Comparison of ENCODE assay signal across 12 cellular contexts in genomic region chr7:46015107-46015868, GRCh38.
DNase-seq lines count a peak whose midpoint lies in the region; ATAC-seq and TF ChIP-seq lines count a peak whose summit lies in the region.
"Had no signal": no experiment of that assay in that cellular context is flagged by ENCODE, and none has a peak within 500 bp of the region (broad histone marks: within the 10 kb centered on the region; RNA-seq: fewer than 3 reads in every experiment).

No MANE protein-coding gene starts in this region.

- H3K9me3 ChIP-seq in Peyer's patch (no peaks in the 10 kb centered on the region), heart right ventricle (peaks cover 0 to 12% (median 0%) of the 10 kb centered on the region in 11 donors)
- H3K9me3 ChIP-seq: thoracic aorta had no signal

- H3K36me3 Mint-ChIP-seq in neural crest cell (ENCODE audit: low read depth) = peaks cover 9% of the 10 kb centered on the region
- H3K36me3 Mint-ChIP-seq in activated T-helper 17 cell treated with anti-CD3 and anti-CD28 coated beads, Interleukin-2, amount 50 U/mL, for 72 hours (ENCODE audit: low read depth) = no peaks in the 10 kb centered on the region

- H3K27ac Mint-ChIP-seq in neural crest cell (ENCODE audit: unreplicated experiment) = no peak overlapping the region
- no peak overlapping the region for H3K27ac Mint-ChIP-seq in activated T-helper 17 cell treated with anti-CD3 and anti-CD28 coated beads, Interleukin-2, amount 50 U/mL, for 72 hours

- peaks cover 2% of the 10 kb centered on the region for H3K27me3 Mint-ChIP-seq in neural crest cell (ENCODE audit: low read depth)
- peaks cover 3% of the 10 kb centered on the region for H3K27me3 Mint-ChIP-seq in activated T-helper 17 cell treated with anti-CD3 and anti-CD28 coated beads, Interleukin-2, amount 50 U/mL, for 72 hours

- H3K4me1 ChIP-seq in Peyer's patch (no peaks in the 10 kb centered on the region), heart right ventricle (peaks cover 0 to 12% (median 9%) of the 10 kb centered on the region in 9 donors)

- H3K9me3 Mint-ChIP-seq in neural crest cell = peaks cover 14% of the 10 kb centered on the region
- peaks cover 13% of the 10 kb centered on the region for H3K9me3 Mint-ChIP-seq in activated T-helper 17 cell treated with anti-CD3 and anti-CD28 coated beads, Interleukin-2, amount 50 U/mL, for 72 hours

- intact Hi-C loops in heart right ventricle (cut with DNase I) = no loop called here

- no peak overlapping the region for H3K4me3 ChIP-seq in Peyer's patch
- no peak overlapping the region for H3K4me3 ChIP-seq in heart right ventricle
- H3K4me3 ChIP-seq: thoracic aorta had no signal

- TF ChIP-seq CTCF in Peyer's patch (IDR thresholded peaks at IDR 0.05) (no peak), heart right ventricle (IDR thresholded peaks at IDR 0.05) (no peak), neural crest cell (conservative IDR thresholded peaks at IDR 0.05) (no peak), GM13977 (IDR thresholded peaks at IDR 0.05; ENCODE audit: extremely low read depth, insufficient read depth, missing control alignments) (no peak)

- in situ Hi-C loops in GM13977 (cut with MboI; ENCODE audit: low pct_unique_long_range_greater_than_20kb, low sequenced_read_pairs, unreplicated experiment) = no loop called here

- WGBS in heart right ventricle, 2 donors = 35 to 43% methylated on average over 13 of the region's 13 CpGs

- no peak for TF ChIP-seq POLR2A in Peyer's patch (IDR thresholded peaks at IDR 0.05)

- H3K27ac ChIP-seq in Peyer's patch (no peak overlapping the region), heart right ventricle (no peak overlapping the region)
- H3K27ac ChIP-seq: thoracic aorta had no signal

- peaks cover 7% of the 10 kb centered on the region for H3K4me1 Mint-ChIP-seq in neural crest cell
- H3K4me1 Mint-ChIP-seq in activated T-helper 17 cell treated with anti-CD3 and anti-CD28 coated beads, Interleukin-2, amount 50 U/mL, for 72 hours = no peaks in the 10 kb centered on the region

- H3K36me3 ChIP-seq in Peyer's patch = no peaks in the 10 kb centered on the region
- H3K36me3 ChIP-seq in heart right ventricle = no peaks in the 10 kb centered on the region
- H3K36me3 ChIP-seq: thoracic aorta had no signal

- DNase-seq in EH (ENCODE audit: low read depth) (peak; percentile 7), Peyer's patch (peak in 2 of 3 donors; percentile 51 to 52), heart right ventricle (peak; percentile 69 to 77), neural crest cell (ENCODE audit: low read depth, low spot score) (peak; percentile 54), GM13977 (ENCODE audit: low spot score) (no peak), A172 (ENCODE audit: low spot score) (no peak), kidney glomerular epithelial cell (lab: John Stamatoyannopoulos, UW) (no peak)
- DNase-seq: Calu3, caudate nucleus, KG1 had no signal

- no peaks in the 10 kb centered on the region for H3K27me3 ChIP-seq in Peyer's patch
- H3K27me3 ChIP-seq in heart right ventricle = no peaks in the 10 kb centered on the region

- H3K4me3 Mint-ChIP-seq in neural crest cell = no peak overlapping the region
- H3K4me3 Mint-ChIP-seq in activated T-helper 17 cell treated with anti-CD3 and anti-CD28 coated beads, Interleukin-2, amount 50 U/mL, for 72 hours = no peak overlapping the region

- peak; percentile 55 to 95 (median 87) for ATAC-seq in heart right ventricle
- ATAC-seq in activated T-helper 17 cell treated with anti-CD3 and anti-CD28 coated beads, Interleukin-2, amount 50 U/mL, for 72 hours (replicated peaks) = no peak

Comparison
In these comparisons a context has a peak if more than half of its experiments do, and no peak if none do; other contexts are left out.
1. DNase-seq: peak in EH (single experiment), Peyer's patch (2 of 3), heart right ventricle (2 of 2) and neural crest cell (single experiment); none in GM13977 (single experiment), A172 (single experiment) and kidney glomerular epithelial cell (single experiment).